Comparison of ENCODE assay signal across 8 cellular contexts in the genomic region with DNA sequence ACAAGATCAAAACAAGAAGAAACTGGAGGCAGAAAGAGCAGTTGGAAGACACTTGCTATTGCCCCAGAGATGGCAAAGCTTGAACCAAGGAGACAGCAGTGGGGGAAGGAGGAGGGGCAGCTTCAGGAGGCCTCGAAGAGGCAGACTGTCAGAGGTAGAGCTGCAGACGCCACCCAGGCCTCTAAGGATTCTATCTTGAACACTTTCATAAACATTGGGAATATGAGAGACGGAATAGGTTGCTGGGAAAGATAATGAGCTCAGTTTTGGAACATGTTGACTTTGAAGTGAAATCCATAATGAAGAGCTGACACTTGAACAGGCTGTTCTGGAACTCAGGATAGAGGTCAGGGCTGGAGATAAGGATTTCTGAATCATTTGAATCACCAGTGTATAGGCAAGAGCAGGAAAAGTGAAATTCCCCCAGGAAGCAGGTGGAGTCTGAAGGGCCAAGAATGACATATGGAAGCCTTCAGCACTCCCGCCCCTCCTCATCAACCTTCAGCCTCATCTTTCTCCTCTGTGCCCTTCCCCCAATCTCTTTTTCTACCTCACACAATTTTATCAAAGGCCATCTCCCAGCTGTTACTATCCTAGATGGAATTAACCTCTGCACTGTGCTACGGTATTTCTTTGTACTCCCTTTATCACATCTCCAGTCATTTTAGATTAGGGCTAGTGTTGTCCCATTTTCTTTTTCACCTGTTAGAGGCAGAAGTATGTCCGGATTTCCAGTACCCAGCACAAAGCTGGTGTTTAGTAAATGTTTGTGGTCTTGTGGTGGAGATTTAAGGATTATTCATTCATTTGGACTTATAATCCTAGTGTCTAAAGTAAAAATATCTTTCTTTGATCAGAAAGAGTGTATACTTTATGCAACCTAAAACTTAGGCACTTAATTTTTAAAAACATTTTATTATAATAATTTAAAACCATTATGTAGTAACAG. TPM values are rescaled to one million over a fixed set of nuclear protein-coding genes. Genes with fewer than 3 reads are reported as not detected.
DNase-seq lines count a peak whose midpoint lies in the region; ATAC-seq and TF ChIP-seq lines count a peak whose summit lies in the region.

No MANE protein-coding gene starts in this region.

- WGBS in mesodermal cell (ENCODE audit: insufficient coverage in 2 of 2), 2 experiments: 65 to 92% methylated on average over 1 to 3 of the region's 6 CpGs
- WGBS in upper lobe of left lung, 2 donors: 55 to 65% methylated on average over 6 of the region's 6 CpGs

- no peak for TF ChIP-seq POLR2A in upper lobe of left lung (IDR thresholded peaks at IDR 0.05)

- DNase-seq in NCI-H2227 (lab: John Stamatoyannopoulos, UW; ENCODE audit: unreplicated experiment) (peak; percentile 48), caudate nucleus (lab: John Stamatoyannopoulos, UW) (no peak), upper lobe of left lung (no peak)
- DNase-seq in stimulated activated CD4-positive, alpha-beta T cell treated with anti-CD3 and anti-CD28 coated beads, Interleukin-4, amount 100 ng/mL, for 24 hours: no peak

- no peaks in the 10 kb centered on the region for H3K36me3 Mint-ChIP-seq in activated T-helper 17 cell treated with anti-CD3 and anti-CD28 coated beads, Interleukin-2, amount 50 U/mL, for 72 hours (ENCODE audit: low read depth)

- H3K4me1 ChIP-seq in mesodermal cell (ENCODE audit: control insufficient read depth, insufficient read depth, low read length, poor library complexity, severe bottlenecking) (peaks cover 25% of the 10 kb centered on the region), upper lobe of left lung (peaks cover 34 to 83% (median 45%) of the 10 kb centered on the region in 4 donors)

- H3K27me3 Mint-ChIP-seq in activated T-helper 17 cell treated with anti-CD3 and anti-CD28 coated beads, Interleukin-2, amount 50 U/mL, for 72 hours: no peaks in the 10 kb centered on the region

- H3K4me3 ChIP-seq in mesodermal cell (ENCODE audit: extremely low read depth, insufficient read depth, low read length, poor library complexity, severe bottlenecking) (no peak overlapping the region), upper lobe of left lung (no peak overlapping the region)

- no peak overlapping the region for H3K4me3 Mint-ChIP-seq in activated T-helper 17 cell treated with anti-CD3 and anti-CD28 coated beads, Interleukin-2, amount 50 U/mL, for 72 hours

- H3K36me3 ChIP-seq in mesodermal cell (ENCODE audit: control insufficient read depth, insufficient read depth, low read length) (no peaks in the 10 kb centered on the region), upper lobe of left lung (no peaks in the 10 kb centered on the region)

- H3K27me3 ChIP-seq in upper lobe of left lung: no peaks in the 10 kb centered on the region

- no peaks in the 10 kb centered on the region for H3K9me3 ChIP-seq in mesodermal cell (ENCODE audit: control insufficient read depth, low read length)
- no peaks in the 10 kb centered on the region for H3K9me3 ChIP-seq in upper lobe of left lung

- no peak for TF ChIP-seq CTCF in upper lobe of left lung (IDR thresholded peaks at IDR 0.05)

- TF ChIP-seq EP300 in upper lobe of left lung (IDR thresholded peaks at IDR 0.05): peak in 3 of 4 donors; percentile 13 to 81 (median 81)

- H3K27ac Mint-ChIP-seq in activated T-helper 17 cell treated with anti-CD3 and anti-CD28 coated beads, Interleukin-2, amount 50 U/mL, for 72 hours: no peak overlapping the region

- no peaks in the 10 kb centered on the region for H3K9me3 Mint-ChIP-seq in activated T-helper 17 cell treated with anti-CD3 and anti-CD28 coated beads, Interleukin-2, amount 50 U/mL, for 72 hours

- ATAC-seq in upper lobe of left lung (ENCODE audit: low FRiP score in 2 of 2) (peak; percentile 61 to 71), HG03159 (IDR thresholded peaks at IDR 0.05; ENCODE audit: unreplicated experiment) (no peak), HG02571 (IDR thresholded peaks at IDR 0.05; ENCODE audit: unreplicated experiment) (no peak)
- ATAC-seq in activated T-helper 17 cell treated with anti-CD3 and anti-CD28 coated beads, Interleukin-2, amount 50 U/mL, for 72 hours (replicated peaks): no peak

- H3K27ac ChIP-seq in caudate nucleus (ENCODE audit: low read depth, low read length): peak overlapping the region; percentile 52
- H3K27ac ChIP-seq in mesodermal cell (ENCODE audit: low read depth, low read length, severe bottlenecking): peak overlapping the region; percentile 47
- peak overlapping the region; percentile 26 to 85 (median 66) for H3K27ac ChIP-seq in upper lobe of left lung

- H3K4me1 Mint-ChIP-seq in activated T-helper 17 cell treated with anti-CD3 and anti-CD28 coated beads, Interleukin-2, amount 50 U/mL, for 72 hours: no peaks in the 10 kb centered on the region

RNA-seq across cellular contexts. Expression of a gene that starts 47.5 kb away (rescaled TPM):
- 304 TPM for polyA plus RNA-seq in mesodermal cell (2013, experiment 1 of 2)
- polyA plus RNA-seq in mesodermal cell (2013, experiment 2 of 2): 314 TPM
- 100 to 1,000 TPM; 128 to 345 (median 233) TPM for total RNA-seq in upper lobe of left lung
- total RNA-seq in activated T-helper 17 cell treated with anti-CD3 and anti-CD28 coated beads, Interleukin-2, amount 50 U/mL, for 72 hours: 100 to 1,000 TPM in 1 of 2 donors, 10 to 100 TPM in 1; 74.9 to 131 TPM

Comparison
In these comparisons a context has a peak if more than half of its experiments do, and no peak if none do; other contexts are left out.
1. ATAC-seq: peak in upper lobe of left lung (2 of 2); none in HG03159 (single experiment), HG02571 (single experiment) and activated T-helper 17 cell treated with anti-CD3 and anti-CD28 coated beads, Interleukin-2, amount 50 U/mL, for 72 hours (single experiment).
2. Peak in every context shown above with its lines, with median percentiles within 50 percentile points of each other: H3K27ac ChIP-seq.